In genomic region chr9:131097948-131098278, GRCh38 we compare ENCODE assay signal across 20 cellular contexts. TPM values are rescaled to one million over a fixed set of nuclear protein-coding genes. Genes with fewer than 3 reads are reported as not detected.
A peak's percentile ranks its signal among the peaks of the same experiment; 100 is the strongest.
DNase-seq lines count a peak whose midpoint lies in the region; ATAC-seq and TF ChIP-seq lines count a peak whose summit lies in the region.
"Had no signal": no experiment of that assay in that cellular context is flagged by ENCODE, and none has a peak within 500 bp of the region (broad histone marks: within the 10 kb centered on the region; RNA-seq: fewer than 3 reads in every experiment).

No MANE protein-coding gene starts in this region.

- H3K27me3 Mint-ChIP-seq in T-helper 17 cell (peaks cover 41% of the 10 kb centered on the region), nephron progenitor cell (ENCODE audit: low read depth, poor library complexity) (peaks cover 15% of the 10 kb centered on the region)

- H3K27ac ChIP-seq in esophagus squamous epithelium (peak overlapping the region in 1 of 4 donors; percentile 78), thyroid gland (peak overlapping the region; percentile 94 to 99 (median 95)), Karpas-422 (ENCODE audit: low read length) (no peak overlapping the region)
- H3K27ac ChIP-seq: epithelial cell of prostate, hepatocyte, HL-60 had no signal

- no peak overlapping the region for H3K4me2 ChIP-seq in Karpas-422 (ENCODE audit: low read depth, low read length, poor library complexity, severe bottlenecking)

- intact Hi-C loops in esophagus squamous epithelium (cut with DNase I) (no loop called here), thyroid gland (cut with DNase I) (no loop called here)

- no peaks in the 10 kb centered on the region for H3K9me3 Mint-ChIP-seq in nephron progenitor cell
- H3K9me3 Mint-ChIP-seq: activated naive CD4-positive, alpha-beta T cell treated with anti-CD3 and anti-CD28 coated beads for 36 hours; CD4-positive, CD25-positive, alpha-beta regulatory T cell; central memory CD8-positive, alpha-beta T cell; stimulated activated memory B cell treated with anti-CD40 and anti-IgM and Interleukin-4, amounts not matched to agents 10 μg/mL and 1 μg/mL and 100 μg/mL, for 72 hours had no signal

- no peaks in the 10 kb centered on the region for H3K79me2 ChIP-seq in Karpas-422 (ENCODE audit: low read length)
- H3K79me2 ChIP-seq: hepatocyte had no signal

- peaks cover 5% of the 10 kb centered on the region for H3K36me3 Mint-ChIP-seq in T-helper 17 cell (ENCODE audit: low read depth)
- H3K36me3 Mint-ChIP-seq in nephron progenitor cell (ENCODE audit: low read depth) = no peaks in the 10 kb centered on the region
- H3K36me3 Mint-ChIP-seq: activated CD8-positive, alpha-beta memory T cell treated with anti-CD3 and anti-CD28 coated beads, Interleukin-2, amount 10 ng/mL, durations not matched to agents 7 days and 5 days; CD4-positive, CD25-positive, alpha-beta regulatory T cell; stimulated activated memory B cell treated with anti-CD40 and anti-IgM and Interleukin-4, amounts not matched to agents 10 μg/mL and 1 μg/mL and 100 μg/mL, for 72 hours had no signal

- peak overlapping the region; percentile 82 for H3K4me3 Mint-ChIP-seq in T-helper 17 cell
- H3K4me3 Mint-ChIP-seq in nephron progenitor cell = peak overlapping the region; percentile 82
- H3K4me3 Mint-ChIP-seq: activated CD8-positive, alpha-beta memory T cell treated with anti-CD3 and anti-CD28 coated beads, Interleukin-2, amount 10 ng/mL, durations not matched to agents 7 days and 5 days had no signal

- no peak for TF ChIP-seq POLR2A in esophagus squamous epithelium (IDR thresholded peaks at IDR 0.05)
- no peak for TF ChIP-seq POLR2A in thyroid gland (IDR thresholded peaks at IDR 0.05)

- H3K27me3 ChIP-seq in esophagus squamous epithelium (peaks cover 0 to 55% (median 0%) of the 10 kb centered on the region in 4 donors), thyroid gland (no peaks in the 10 kb centered on the region), Karpas-422 (ENCODE audit: low read length) (no peaks in the 10 kb centered on the region)

- H3K27ac Mint-ChIP-seq in T-helper 17 cell (no peak overlapping the region), nephron progenitor cell (no peak overlapping the region)
- H3K27ac Mint-ChIP-seq: activated CD8-positive, alpha-beta memory T cell treated with anti-CD3 and anti-CD28 coated beads, Interleukin-2, amount 10 ng/mL, durations not matched to agents 7 days and 5 days; activated naive CD4-positive, alpha-beta T cell treated with anti-CD3 and anti-CD28 coated beads for 36 hours; CD4-positive, CD25-positive, alpha-beta regulatory T cell; stimulated activated memory B cell treated with anti-CD40 and anti-IgM and Interleukin-4, amounts not matched to agents 10 μg/mL and 1 μg/mL and 100 μg/mL, for 72 hours had no signal

- H3K36me3 ChIP-seq in esophagus squamous epithelium (no peaks in the 10 kb centered on the region), thyroid gland (no peaks in the 10 kb centered on the region), Karpas-422 (ENCODE audit: insufficient read depth, low read length) (no peaks in the 10 kb centered on the region)
- H3K36me3 ChIP-seq: HAP-1 had no signal

- H3K4me3 ChIP-seq in esophagus squamous epithelium (peak overlapping the region in 3 of 4 donors; percentile 58 to 73 (median 71)), thyroid gland (replicated peaks in 1 of 3) (peak overlapping the region in 1 of 3 donors; percentile 14), Karpas-422 (ENCODE audit: low read length) (no peak overlapping the region)
- H3K4me3 ChIP-seq: hepatocyte had no signal

- no peak overlapping the region for H3K9ac ChIP-seq in Karpas-422 (ENCODE audit: low read length)

- H3K9me3 ChIP-seq in T-helper 17 cell (ENCODE audit: control insufficient read depth, low read length, poor library complexity, severe bottlenecking) (no peaks in the 10 kb centered on the region), esophagus squamous epithelium (no peaks in the 10 kb centered on the region), thyroid gland (no peaks in the 10 kb centered on the region), Karpas-422 (ENCODE audit: low read length) (no peaks in the 10 kb centered on the region)
- H3K9me3 ChIP-seq: HAP-1 had no signal

- no peaks in the 10 kb centered on the region for H4K20me1 ChIP-seq in Karpas-422 (ENCODE audit: insufficient read depth, low read depth, low read length)

- H3K4me1 ChIP-seq in esophagus squamous epithelium = peaks cover 6 to 76% (median 19%) of the 10 kb centered on the region in 3 donors
- peaks cover 56 to 61% of the 10 kb centered on the region in 2 donors for H3K4me1 ChIP-seq in thyroid gland
- H3K4me1 ChIP-seq in Karpas-422 (ENCODE audit: low read length) = no peaks in the 10 kb centered on the region

- H3K4me1 Mint-ChIP-seq in T-helper 17 cell = peaks cover 8% of the 10 kb centered on the region
- peaks cover 50% of the 10 kb centered on the region for H3K4me1 Mint-ChIP-seq in nephron progenitor cell

- TF ChIP-seq CTCF in esophagus squamous epithelium (IDR thresholded peaks at IDR 0.05) (no peak), nephron progenitor cell (IDR thresholded peaks at IDR 0.05) (no peak), thyroid gland (IDR thresholded peaks at IDR 0.05) (no peak)

- H3K9me2 ChIP-seq in Karpas-422 (replicated peaks; ENCODE audit: insufficient read depth, low read length) = no peaks in the 10 kb centered on the region

- ATAC-seq in T-helper 17 cell (no peak), GM19395 (IDR thresholded peaks at IDR 0.05; ENCODE audit: unreplicated experiment) (no peak)
- ATAC-seq: activated CD8-positive, alpha-beta memory T cell treated with anti-CD3 and anti-CD28 coated beads, Interleukin-2, amount 10 ng/mL, durations not matched to agents 7 days and 5 days; stimulated activated memory B cell treated with anti-CD40 and anti-IgM and Interleukin-4, amounts not matched to agents 10 μg/mL and 1 μg/mL and 100 μg/mL, for 72 hours had no signal

- 80 to 87% methylated on average over 2 to 4 of the region's 8 CpGs for WGBS in esophagus squamous epithelium, 2 donors
- 28 to 59% methylated on average over 3 to 8 of the region's 8 CpGs for WGBS in thyroid gland, 2 donors

- DNase-seq in T-helper 17 cell (no peak), esophagus squamous epithelium (lab: John Stamatoyannopoulos, UW) (no peak), nephron progenitor cell (no peak), thyroid gland (peak; percentile 40 to 60), SW 1271 (lab: John Stamatoyannopoulos, UW) (no peak), Karpas-422 (no peak)
- DNase-seq: activated CD8-positive, alpha-beta memory T cell treated with anti-CD3 and anti-CD28 coated beads, Interleukin-2, amount 10 ng/mL, durations not matched to agents 7 days and 5 days; activated naive CD4-positive, alpha-beta T cell treated with anti-CD3 and anti-CD28 coated beads for 36 hours; CD4-positive, CD25-positive, alpha-beta regulatory T cell; GDM1; mammary epithelial cell; SHP77 treated with DMSO at 0.1 percent for 48 hours; stimulated activated CD4-positive, alpha-beta T cell treated with anti-CD3 and anti-CD28 coated beads, Interleukin-4, amount 100 ng/mL, for 24 hours had no signal

- no peak overlapping the region for H2AFZ ChIP-seq in Karpas-422 (ENCODE audit: low read length)
- H2AFZ ChIP-seq: hepatocyte had no signal

RNA-seq across cellular contexts. Expression of gene AIF1L, which starts 1.6 kb away (rescaled TPM):
- total RNA-seq in T-helper 17 cell = under 1 TPM in 1 of 2 donors, not detected in 1; 0.22 TPM
- total RNA-seq in esophagus squamous epithelium = 10 to 100 TPM; 30.4 to 71.6 (median 38.3) TPM
- 100 to 1,000 TPM in 1 of 4 donors, 10 to 100 TPM in 3; 43.0 to 114 (median 87.9) TPM for total RNA-seq in thyroid gland
- total RNA-seq in Karpas-422 (2014; rRNA removed; shearing (Covaris generic); ENCODE audit: low replicate concordance) = not detected in 2 replicates

RNA-seq across cellular contexts. Expression of gene NUP214, which starts 27.5 kb away (rescaled TPM):
- total RNA-seq in T-helper 17 cell (100 to 1,000 TPM; 105 to 107 TPM), esophagus squamous epithelium (10 to 100 TPM; 17.4 to 45.4 (median 31.1) TPM), thyroid gland (10 to 100 TPM; 27.3 to 59.2 (median 46.6) TPM)
- total RNA-seq in Karpas-422 (2014; rRNA removed; shearing (Covaris generic); ENCODE audit: low replicate concordance) = 19.3 and 41.9 TPM in 2 replicates

Comparison
In these comparisons a context has a peak if more than half of its experiments do, and no peak if none do; other contexts are left out.
1. DNase-seq: peak in thyroid gland (2 of 2); none in T-helper 17 cell (0 of 3), esophagus squamous epithelium (single experiment), nephron progenitor cell (single experiment), SW 1271 (0 of 2) and Karpas-422 (single experiment).
2. RNA of gene AIF1L, which starts 1.6 kb away (total RNA-seq): 43.0 to 114 TPM in thyroid gland and 30.4 to 71.6 TPM in esophagus squamous epithelium; 0.22 TPM in T-helper 17 cell and not detected in Karpas-422; every median in the first group is over 10 times any median in the second.